1 cellular context compared by ENCODE assay signal in the genomic region with DNA sequence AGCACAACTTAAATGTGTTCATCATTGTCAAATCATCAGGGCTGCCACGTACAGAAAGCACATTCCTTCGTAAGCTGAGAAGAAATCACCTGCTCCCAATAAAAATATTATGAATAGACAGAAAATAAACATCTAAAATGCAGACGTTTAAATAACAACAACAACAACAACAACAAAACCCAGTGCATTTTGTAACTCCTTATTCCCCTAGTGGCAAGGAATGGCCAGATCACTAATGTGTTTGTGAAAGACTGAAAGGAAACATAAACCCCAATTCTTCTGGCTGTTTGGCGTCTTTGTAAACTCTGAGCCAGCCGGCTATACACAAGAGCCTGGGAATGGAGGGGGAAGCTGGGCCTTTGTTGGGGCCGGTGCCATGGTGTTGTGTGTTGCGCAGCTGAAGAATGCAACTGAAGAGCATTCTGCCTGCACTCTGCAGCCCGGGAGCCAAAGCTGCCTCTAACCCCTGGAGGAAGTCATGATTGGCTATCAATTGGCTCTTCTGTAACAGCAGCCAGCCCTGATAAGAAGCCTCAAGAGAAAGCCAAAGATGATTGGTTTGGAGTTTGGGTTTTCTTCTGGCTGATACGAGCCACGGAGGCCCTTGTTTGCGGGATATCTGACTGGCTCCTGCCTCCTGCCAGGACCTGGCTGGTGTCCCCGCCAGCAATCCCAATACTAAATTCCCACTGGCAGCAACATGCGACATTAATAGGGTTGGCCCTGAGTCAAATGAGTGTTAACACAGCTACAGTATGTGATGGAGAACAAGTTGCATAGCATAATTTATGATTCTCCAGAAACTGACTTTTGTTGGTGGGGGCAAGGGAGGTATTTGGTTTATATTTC.
TF ChIP-seq lines count a peak whose summit lies in the region.

No MANE protein-coding gene starts in this region.

TF ChIP-seq in GM23338, 12 proteins besides CTCF, POLR2A, EP300 and RAD21 (continued from another document):
- TF ChIP-seq ZNF114 (CRISPR knock-in tag; IDR thresholded peaks at IDR 0.05), result no peak
- TF ChIP-seq, protein P1, sequence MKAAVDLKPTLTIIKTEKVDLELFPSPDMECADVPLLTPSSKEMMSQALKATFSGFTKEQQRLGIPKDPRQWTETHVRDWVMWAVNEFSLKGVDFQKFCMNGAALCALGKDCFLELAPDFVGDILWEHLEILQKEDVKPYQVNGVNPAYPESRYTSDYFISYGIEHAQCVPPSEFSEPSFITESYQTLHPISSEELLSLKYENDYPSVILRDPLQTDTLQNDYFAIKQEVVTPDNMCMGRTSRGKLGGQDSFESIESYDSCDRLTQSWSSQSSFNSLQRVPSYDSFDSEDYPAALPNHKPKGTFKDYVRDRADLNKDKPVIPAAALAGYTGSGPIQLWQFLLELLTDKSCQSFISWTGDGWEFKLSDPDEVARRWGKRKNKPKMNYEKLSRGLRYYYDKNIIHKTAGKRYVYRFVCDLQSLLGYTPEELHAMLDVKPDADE (IDR thresholded peaks at IDR 0.05), result no peak
- no peak for TF ChIP-seq ZNF331 (CRISPR knock-in tag; IDR thresholded peaks at IDR 0.05; ENCODE audit: low read depth)
- TF ChIP-seq, protein P2, sequence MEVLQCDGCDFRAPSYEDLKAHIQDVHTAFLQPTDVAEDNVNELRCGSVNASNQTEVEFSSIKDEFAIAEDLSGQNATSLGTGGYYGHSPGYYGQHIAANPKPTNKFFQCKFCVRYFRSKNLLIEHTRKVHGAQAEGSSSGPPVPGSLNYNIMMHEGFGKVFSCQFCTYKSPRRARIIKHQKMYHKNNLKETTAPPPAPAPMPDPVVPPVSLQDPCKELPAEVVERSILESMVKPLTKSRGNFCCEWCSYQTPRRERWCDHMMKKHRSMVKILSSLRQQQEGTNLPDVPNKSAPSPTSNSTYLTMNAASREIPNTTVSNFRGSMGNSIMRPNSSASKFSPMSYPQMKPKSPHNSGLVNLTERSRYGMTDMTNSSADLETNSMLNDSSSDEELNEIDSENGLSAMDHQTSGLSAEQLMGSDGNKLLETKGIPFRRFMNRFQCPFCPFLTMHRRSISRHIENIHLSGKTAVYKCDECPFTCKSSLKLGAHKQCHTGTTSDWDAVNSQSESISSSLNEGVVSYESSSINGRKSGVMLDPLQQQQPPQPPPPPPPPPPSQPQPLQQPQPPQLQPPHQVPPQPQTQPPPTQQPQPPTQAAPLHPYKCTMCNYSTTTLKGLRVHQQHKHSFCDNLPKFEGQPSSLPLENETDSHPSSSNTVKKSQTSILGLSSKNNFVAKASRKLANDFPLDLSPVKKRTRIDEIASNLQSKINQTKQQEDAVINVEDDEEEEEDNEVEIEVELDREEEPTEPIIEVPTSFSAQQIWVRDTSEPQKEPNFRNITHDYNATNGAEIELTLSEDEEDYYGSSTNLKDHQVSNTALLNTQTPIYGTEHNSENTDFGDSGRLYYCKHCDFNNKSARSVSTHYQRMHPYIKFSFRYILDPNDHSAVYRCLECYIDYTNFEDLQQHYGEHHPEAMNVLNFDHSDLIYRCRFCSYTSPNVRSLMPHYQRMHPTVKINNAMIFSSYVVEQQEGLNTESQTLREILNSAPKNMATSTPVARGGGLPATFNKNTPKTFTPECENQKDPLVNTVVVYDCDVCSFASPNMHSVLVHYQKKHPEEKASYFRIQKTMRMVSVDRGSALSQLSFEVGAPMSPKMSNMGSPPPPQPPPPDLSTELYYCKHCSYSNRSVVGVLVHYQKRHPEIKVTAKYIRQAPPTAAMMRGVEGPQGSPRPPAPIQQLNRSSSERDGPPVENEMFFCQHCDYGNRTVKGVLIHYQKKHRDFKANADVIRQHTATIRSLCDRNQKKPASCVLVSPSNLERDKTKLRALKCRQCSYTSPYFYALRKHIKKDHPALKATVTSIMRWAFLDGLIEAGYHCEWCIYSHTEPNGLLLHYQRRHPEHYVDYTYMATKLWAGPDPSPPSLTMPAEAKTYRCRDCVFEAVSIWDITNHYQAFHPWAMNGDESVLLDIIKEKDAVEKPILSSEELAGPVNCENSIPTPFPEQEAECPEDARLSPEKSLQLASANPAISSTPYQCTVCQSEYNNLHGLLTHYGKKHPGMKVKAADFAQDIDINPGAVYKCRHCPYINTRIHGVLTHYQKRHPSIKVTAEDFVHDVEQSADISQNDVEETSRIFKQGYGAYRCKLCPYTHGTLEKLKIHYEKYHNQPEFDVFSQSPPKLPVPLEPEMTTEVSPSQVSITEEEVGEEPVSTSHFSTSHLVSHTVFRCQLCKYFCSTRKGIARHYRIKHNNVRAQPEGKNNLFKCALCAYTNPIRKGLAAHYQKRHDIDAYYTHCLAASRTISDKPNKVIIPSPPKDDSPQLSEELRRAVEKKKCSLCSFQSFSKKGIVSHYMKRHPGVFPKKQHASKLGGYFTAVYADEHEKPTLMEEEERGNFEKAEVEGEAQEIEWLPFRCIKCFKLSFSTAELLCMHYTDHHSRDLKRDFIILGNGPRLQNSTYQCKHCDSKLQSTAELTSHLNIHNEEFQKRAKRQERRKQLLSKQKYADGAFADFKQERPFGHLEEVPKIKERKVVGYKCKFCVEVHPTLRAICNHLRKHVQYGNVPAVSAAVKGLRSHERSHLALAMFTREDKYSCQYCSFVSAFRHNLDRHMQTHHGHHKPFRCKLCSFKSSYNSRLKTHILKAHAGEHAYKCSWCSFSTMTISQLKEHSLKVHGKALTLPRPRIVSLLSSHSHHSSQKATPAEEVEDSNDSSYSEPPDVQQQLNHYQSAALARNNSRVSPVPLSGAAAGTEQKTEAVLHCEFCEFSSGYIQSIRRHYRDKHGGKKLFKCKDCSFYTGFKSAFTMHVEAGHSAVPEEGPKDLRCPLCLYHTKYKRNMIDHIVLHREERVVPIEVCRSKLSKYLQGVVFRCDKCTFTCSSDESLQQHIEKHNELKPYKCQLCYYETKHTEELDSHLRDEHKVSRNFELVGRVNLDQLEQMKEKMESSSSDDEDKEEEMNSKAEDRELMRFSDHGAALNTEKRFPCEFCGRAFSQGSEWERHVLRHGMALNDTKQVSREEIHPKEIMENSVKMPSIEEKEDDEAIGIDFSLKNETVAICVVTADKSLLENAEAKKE (CRISPR knock-in tag; IDR thresholded peaks at IDR 0.05), result no peak
- no peak for TF ChIP-seq STAT1 (IDR thresholded peaks at IDR 0.05; ENCODE audit: unreplicated experiment)
